In the genomic region with DNA sequence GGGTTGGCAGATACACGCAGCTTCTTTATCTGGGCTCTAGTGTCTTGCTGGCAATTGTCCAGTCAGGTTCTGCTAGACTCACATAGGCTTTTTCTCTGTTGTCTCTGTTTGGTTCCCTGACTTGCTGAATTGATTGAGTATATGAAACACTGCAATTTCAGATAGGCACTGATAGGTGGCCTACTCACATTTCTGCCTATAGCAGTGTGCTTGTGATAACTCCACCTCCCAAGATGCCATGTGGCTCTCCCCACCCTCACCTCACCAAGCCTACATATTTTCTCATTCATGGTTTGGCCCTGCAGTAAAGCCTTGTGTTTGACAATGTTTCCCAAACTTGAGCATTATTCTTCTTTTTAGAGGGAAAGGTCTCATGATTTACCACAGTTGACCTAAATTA, we compare ENCODE assay signal across 1 cellular context.
TF ChIP-seq lines count a peak whose summit lies in the region.

No MANE protein-coding gene starts in this region.

TF ChIP-seq in WTC11, 78 proteins besides CTCF, POLR2A, EP300 and RAD21 (continued from another document):
- TF ChIP-seq, protein P1, sequence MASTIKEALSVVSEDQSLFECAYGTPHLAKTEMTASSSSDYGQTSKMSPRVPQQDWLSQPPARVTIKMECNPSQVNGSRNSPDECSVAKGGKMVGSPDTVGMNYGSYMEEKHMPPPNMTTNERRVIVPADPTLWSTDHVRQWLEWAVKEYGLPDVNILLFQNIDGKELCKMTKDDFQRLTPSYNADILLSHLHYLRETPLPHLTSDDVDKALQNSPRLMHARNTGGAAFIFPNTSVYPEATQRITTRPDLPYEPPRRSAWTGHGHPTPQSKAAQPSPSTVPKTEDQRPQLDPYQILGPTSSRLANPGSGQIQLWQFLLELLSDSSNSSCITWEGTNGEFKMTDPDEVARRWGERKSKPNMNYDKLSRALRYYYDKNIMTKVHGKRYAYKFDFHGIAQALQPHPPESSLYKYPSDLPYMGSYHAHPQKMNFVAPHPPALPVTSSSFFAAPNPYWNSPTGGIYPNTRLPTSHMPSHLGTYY (CRISPR knock-in tag; IDR thresholded peaks at IDR 0.05) = no peak
- TF ChIP-seq, protein P2, sequence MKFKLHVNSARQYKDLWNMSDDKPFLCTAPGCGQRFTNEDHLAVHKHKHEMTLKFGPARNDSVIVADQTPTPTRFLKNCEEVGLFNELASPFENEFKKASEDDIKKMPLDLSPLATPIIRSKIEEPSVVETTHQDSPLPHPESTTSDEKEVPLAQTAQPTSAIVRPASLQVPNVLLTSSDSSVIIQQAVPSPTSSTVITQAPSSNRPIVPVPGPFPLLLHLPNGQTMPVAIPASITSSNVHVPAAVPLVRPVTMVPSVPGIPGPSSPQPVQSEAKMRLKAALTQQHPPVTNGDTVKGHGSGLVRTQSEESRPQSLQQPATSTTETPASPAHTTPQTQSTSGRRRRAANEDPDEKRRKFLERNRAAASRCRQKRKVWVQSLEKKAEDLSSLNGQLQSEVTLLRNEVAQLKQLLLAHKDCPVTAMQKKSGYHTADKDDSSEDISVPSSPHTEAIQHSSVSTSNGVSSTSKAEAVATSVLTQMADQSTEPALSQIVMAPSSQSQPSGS (CRISPR knock-in tag; IDR thresholded peaks at IDR 0.05; ENCODE audit: borderline replicate concordance, low read depth) = no peak
- no peak for TF ChIP-seq CREB1 (CRISPR knock-in tag; IDR thresholded peaks at IDR 0.05)
- TF ChIP-seq OVOL2 (CRISPR knock-in tag; IDR thresholded peaks at IDR 0.05; ENCODE audit: borderline replicate concordance) = no peak
- TF ChIP-seq, protein P3, sequence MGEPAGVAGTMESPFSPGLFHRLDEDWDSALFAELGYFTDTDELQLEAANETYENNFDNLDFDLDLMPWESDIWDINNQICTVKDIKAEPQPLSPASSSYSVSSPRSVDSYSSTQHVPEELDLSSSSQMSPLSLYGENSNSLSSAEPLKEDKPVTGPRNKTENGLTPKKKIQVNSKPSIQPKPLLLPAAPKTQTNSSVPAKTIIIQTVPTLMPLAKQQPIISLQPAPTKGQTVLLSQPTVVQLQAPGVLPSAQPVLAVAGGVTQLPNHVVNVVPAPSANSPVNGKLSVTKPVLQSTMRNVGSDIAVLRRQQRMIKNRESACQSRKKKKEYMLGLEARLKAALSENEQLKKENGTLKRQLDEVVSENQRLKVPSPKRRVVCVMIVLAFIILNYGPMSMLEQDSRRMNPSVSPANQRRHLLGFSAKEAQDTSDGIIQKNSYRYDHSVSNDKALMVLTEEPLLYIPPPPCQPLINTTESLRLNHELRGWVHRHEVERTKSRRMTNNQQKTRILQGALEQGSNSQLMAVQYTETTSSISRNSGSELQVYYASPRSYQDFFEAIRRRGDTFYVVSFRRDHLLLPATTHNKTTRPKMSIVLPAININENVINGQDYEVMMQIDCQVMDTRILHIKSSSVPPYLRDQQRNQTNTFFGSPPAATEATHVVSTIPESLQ (CRISPR knock-in tag; IDR thresholded peaks at IDR 0.05) = no peak
- no peak for TF ChIP-seq JAZF1 (CRISPR knock-in tag; IDR thresholded peaks at IDR 0.05)
- no peak for TF ChIP-seq KAT7 (CRISPR knock-in tag; IDR thresholded peaks at IDR 0.05; ENCODE audit: borderline replicate concordance)
- no peak for TF ChIP-seq ETV6 (CRISPR knock-in tag; IDR thresholded peaks at IDR 0.05)
- TF ChIP-seq, protein P4, sequence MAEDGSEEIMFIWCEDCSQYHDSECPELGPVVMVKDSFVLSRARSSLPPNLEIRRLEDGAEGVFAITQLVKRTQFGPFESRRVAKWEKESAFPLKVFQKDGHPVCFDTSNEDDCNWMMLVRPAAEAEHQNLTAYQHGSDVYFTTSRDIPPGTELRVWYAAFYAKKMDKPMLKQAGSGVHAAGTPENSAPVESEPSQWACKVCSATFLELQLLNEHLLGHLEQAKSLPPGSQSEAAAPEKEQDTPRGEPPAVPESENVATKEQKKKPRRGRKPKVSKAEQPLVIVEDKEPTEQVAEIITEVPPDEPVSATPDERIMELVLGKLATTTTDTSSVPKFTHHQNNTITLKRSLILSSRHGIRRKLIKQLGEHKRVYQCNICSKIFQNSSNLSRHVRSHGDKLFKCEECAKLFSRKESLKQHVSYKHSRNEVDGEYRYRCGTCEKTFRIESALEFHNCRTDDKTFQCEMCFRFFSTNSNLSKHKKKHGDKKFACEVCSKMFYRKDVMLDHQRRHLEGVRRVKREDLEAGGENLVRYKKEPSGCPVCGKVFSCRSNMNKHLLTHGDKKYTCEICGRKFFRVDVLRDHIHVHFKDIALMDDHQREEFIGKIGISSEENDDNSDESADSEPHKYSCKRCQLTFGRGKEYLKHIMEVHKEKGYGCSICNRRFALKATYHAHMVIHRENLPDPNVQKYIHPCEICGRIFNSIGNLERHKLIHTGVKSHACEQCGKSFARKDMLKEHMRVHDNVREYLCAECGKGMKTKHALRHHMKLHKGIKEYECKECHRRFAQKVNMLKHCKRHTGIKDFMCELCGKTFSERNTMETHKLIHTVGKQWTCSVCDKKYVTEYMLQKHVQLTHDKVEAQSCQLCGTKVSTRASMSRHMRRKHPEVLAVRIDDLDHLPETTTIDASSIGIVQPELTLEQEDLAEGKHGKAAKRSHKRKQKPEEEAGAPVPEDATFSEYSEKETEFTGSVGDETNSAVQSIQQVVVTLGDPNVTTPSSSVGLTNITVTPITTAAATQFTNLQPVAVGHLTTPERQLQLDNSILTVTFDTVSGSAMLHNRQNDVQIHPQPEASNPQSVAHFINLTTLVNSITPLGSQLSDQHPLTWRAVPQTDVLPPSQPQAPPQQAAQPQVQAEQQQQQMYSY (CRISPR knock-in tag; IDR thresholded peaks at IDR 0.05) = no peak
- TF ChIP-seq SMAD4 (CRISPR knock-in tag; IDR thresholded peaks at IDR 0.05) = no peak
TF ChIP-seq in WTC11: peak in this region for 0.
